23 cellular contexts compared by ENCODE assay signal in genomic region chrX:12794654-12795053, GRCh38.
"Had no signal": no experiment of that assay in that cellular context is flagged by ENCODE, and none has a peak within 500 bp of the region (broad histone marks: within the 10 kb centered on the region; RNA-seq: fewer than 3 reads in every experiment).

No MANE protein-coding gene starts in this region.

- DNase-seq: activated CD4-positive, alpha-beta T cell treated with anti-CD3 and anti-CD28 coated beads for 36 hours; activated CD8-positive, alpha-beta memory T cell treated with anti-CD3 and anti-CD28 coated beads, Interleukin-2, amount 50 U/mL, for 48 hours; activated CD8-positive, alpha-beta T cell treated with anti-CD3 and anti-CD28 coated beads, Interleukin-2, amount 10 ng/mL, durations not matched to agents 7 days and 5 days; activated naive CD8-positive, alpha-beta T cell treated with anti-CD3 and anti-CD28 coated beads, Interleukin-2, amount 50 U/mL, for 24 hours; activated T-cell treated with anti-CD3 and anti-CD28 coated beads, Interleukin-2, amount 50 U/mL, for 1 hour; amygdala; KG1; MG63; MV-4-11; NCI-H1092 treated with DMSO at 0.1 percent for 48 hours; NCI-H1417 treated with DMSO at 0.1 percent for 48 hours; NCI-H1694; NCI-H2029; NCI-H2107; NCI-H345; NCI-H510A; NCI-H526 treated with DMSO at 0.1 percent for 48 hours; NCI-H82; T-helper 1 cell; WERI-Rb-1 had no signal

- H3K9me3 ChIP-seq: MG63 had no signal

- H3K9me3 Mint-ChIP-seq: activated naive CD4-positive, alpha-beta T cell treated with anti-CD3 and anti-CD28 coated beads, Interleukin-2, amount 50 U/mL, for 72 hours; activated naive CD8-positive, alpha-beta T cell treated with anti-CD3 and anti-CD28 coated beads, Interleukin-2, amount 50 U/mL, for 24 hours had no signal

- H3K27ac Mint-ChIP-seq: activated CD4-positive, alpha-beta T cell treated with anti-CD3 and anti-CD28 coated beads for 36 hours; activated CD8-positive, alpha-beta T cell treated with anti-CD3 and anti-CD28 coated beads, Interleukin-2, amount 10 ng/mL, durations not matched to agents 7 days and 5 days; activated naive CD4-positive, alpha-beta T cell treated with anti-CD3 and anti-CD28 coated beads, Interleukin-2, amount 50 U/mL, for 72 hours; activated naive CD8-positive, alpha-beta T cell treated with anti-CD3 and anti-CD28 coated beads, Interleukin-2, amount 50 U/mL, for 24 hours; brain had no signal

- H3K4me3 ChIP-seq: MG63, SK-N-MC had no signal

- H3K27ac ChIP-seq: SK-N-MC, WERI-Rb-1 had no signal

- H3K27me3 Mint-ChIP-seq: activated CD4-positive, alpha-beta T cell treated with anti-CD3 and anti-CD28 coated beads for 36 hours; activated naive CD8-positive, alpha-beta T cell treated with anti-CD3 and anti-CD28 coated beads, Interleukin-2, amount 50 U/mL, for 24 hours had no signal

- H3K27me3 ChIP-seq: MG63 had no signal

- H3K4me3 Mint-ChIP-seq: activated CD4-positive, alpha-beta T cell treated with anti-CD3 and anti-CD28 coated beads for 36 hours; activated CD8-positive, alpha-beta T cell treated with anti-CD3 and anti-CD28 coated beads, Interleukin-2, amount 10 ng/mL, durations not matched to agents 7 days and 5 days; activated naive CD8-positive, alpha-beta T cell treated with anti-CD3 and anti-CD28 coated beads, Interleukin-2, amount 50 U/mL, for 24 hours; brain had no signal

- H3K36me3 ChIP-seq: WERI-Rb-1 had no signal
